8 cellular contexts compared by ENCODE assay signal in the genomic region with DNA sequence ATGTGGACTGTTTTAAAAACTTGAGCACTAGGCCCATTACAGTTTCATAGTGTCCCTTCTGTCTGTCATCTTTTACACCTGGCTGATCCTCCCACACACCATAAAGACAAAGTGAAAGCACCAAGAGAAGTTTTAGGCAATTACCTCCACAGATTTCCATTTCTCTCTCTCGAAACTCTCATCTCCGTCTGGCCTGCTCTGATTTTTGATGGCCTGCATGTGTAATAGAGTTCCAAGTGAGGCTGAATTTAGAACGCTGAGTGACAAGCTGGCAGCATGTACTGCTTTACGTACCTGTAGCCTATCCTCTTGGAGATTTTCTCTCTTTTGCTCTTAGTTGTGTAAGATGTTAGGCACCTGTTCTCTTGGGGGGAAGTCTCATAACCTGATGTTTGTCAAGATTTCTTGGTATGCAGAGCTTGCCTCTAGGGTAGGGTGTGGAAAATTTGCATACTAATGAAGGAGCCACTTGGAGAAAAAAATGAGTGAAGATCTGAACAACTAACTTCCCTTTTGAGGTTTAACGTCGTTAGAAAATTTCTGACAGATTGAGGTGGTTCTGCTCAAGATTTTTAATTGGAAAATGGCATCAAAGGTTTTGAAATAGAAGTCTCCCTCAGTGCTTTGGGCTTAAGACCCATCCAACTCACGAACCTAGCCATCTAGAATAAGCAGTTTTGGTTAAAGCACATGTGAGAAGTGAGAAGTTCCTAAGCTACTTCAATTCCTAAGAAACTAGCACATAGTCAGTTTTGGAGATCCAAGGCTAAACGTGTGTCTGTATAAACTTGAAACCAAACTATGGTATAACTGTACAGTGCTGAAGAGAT. TPM values are rescaled to one million over a fixed set of nuclear protein-coding genes. Genes with fewer than 3 reads are reported as not detected.
DNase-seq lines count a peak whose midpoint lies in the region; ATAC-seq, FAIRE-seq and TF ChIP-seq lines count a peak whose summit lies in the region.

No MANE protein-coding gene starts in this region.

- no peak overlapping the region for H3K27ac Mint-ChIP-seq in activated naive CD4-positive, alpha-beta T cell treated with anti-CD3 and anti-CD28 coated beads, Interleukin-2, amount 50 U/mL, for 24 hours

- no peak for FAIRE-seq in RCC 7860 (lab: Jason Lieb, UNC)
- no peak for FAIRE-seq in small intestine (lab: Jason Lieb, UNC)

- H3K9me3 ChIP-seq in small intestine (ENCODE audit: control insufficient read depth, low read depth): no peaks in the 10 kb centered on the region

- H3K9me3 Mint-ChIP-seq in activated naive CD4-positive, alpha-beta T cell treated with anti-CD3 and anti-CD28 coated beads, Interleukin-2, amount 50 U/mL, for 24 hours: peaks cover 3% of the 10 kb centered on the region

- peaks cover 10% of the 10 kb centered on the region for H3K4me1 Mint-ChIP-seq in activated naive CD4-positive, alpha-beta T cell treated with anti-CD3 and anti-CD28 coated beads, Interleukin-2, amount 50 U/mL, for 24 hours

- no peak for TF ChIP-seq CTCF in NB4 (IDR thresholded peaks at IDR 0.05; ENCODE audit: low read depth, low read length)

- H3K4me3 ChIP-seq in NB4 (ENCODE audit: low read depth, low read length) (no peak overlapping the region), small intestine (ENCODE audit: low read depth in 1 of 2, low read length in 2 of 2) (no peak overlapping the region)

- 63 to 74% (median 67%) methylated on average over 8 of the region's 8 CpGs for WGBS in small intestine, 3 donors

- no peak overlapping the region for H3K27ac ChIP-seq in small intestine (ENCODE audit: low read depth in 1 of 2, low read length in 1 of 2)

- peak; percentile 34 for TF ChIP-seq POLR2A in NB4 (IDR thresholded peaks at IDR 0.05; ENCODE audit: extremely low read depth, insufficient read length)

- peak overlapping the region; percentile 11 for H3K4me3 Mint-ChIP-seq in activated naive CD4-positive, alpha-beta T cell treated with anti-CD3 and anti-CD28 coated beads, Interleukin-2, amount 50 U/mL, for 24 hours

- no peaks in the 10 kb centered on the region for H3K27me3 ChIP-seq in small intestine (ENCODE audit: control insufficient read depth in 2 of 2, insufficient read depth in 2 of 2, low read length in 2 of 2)

- H3K4me1 ChIP-seq in small intestine (ENCODE audit: control insufficient read depth in 2 of 2, insufficient read depth in 1 of 2, low read depth in 1 of 2, low read length in 1 of 2): no peaks in the 10 kb centered on the region

- no peak for DNase-seq in activated naive CD4-positive, alpha-beta T cell treated with Interleukin-2 at 50 U/mL for 16 hours
- DNase-seq in NB4 (ENCODE audit: low read depth) (peak; percentile 40), renal cortical epithelial cell (ENCODE audit: low read depth) (peak; percentile 30), RCC 7860 (ENCODE audit: low spot score) (no peak), small intestine (no peak), left lobe of liver (ENCODE audit: low spot score) (no peak)

- H3K36me3 Mint-ChIP-seq in activated naive CD4-positive, alpha-beta T cell treated with anti-CD3 and anti-CD28 coated beads, Interleukin-2, amount 50 U/mL, for 24 hours: peaks cover 3% of the 10 kb centered on the region

- no peaks in the 10 kb centered on the region for H3K27me3 Mint-ChIP-seq in activated naive CD4-positive, alpha-beta T cell treated with anti-CD3 and anti-CD28 coated beads, Interleukin-2, amount 50 U/mL, for 24 hours

- H3K36me3 ChIP-seq in small intestine (ENCODE audit: control insufficient read depth in 2 of 2, insufficient read depth in 2 of 2, low read length in 2 of 2): no peaks in the 10 kb centered on the region

- ATAC-seq in HG02798 (IDR thresholded peaks at IDR 0.05; ENCODE audit: poor library complexity, unreplicated experiment) (peak; percentile 83), left lobe of liver (no peak)

RNA-seq across cellular contexts. Expression of gene RAP1GDS1, which starts 57.6 kb away (rescaled TPM):
- total RNA-seq in renal cortical epithelial cell (66.8 and 85.1 TPM in 2 replicates), left lobe of liver (17.7 TPM)
- polyA plus RNA-seq in small intestine: 10 to 100 TPM; 11.3 to 22.8 (median 22.0) TPM

Comparison
In these comparisons a context has a peak if more than half of its experiments do, and no peak if none do; other contexts are left out.
1. DNase-seq: peak in NB4 (single experiment) and renal cortical epithelial cell (single experiment); none in activated naive CD4-positive, alpha-beta T cell treated with Interleukin-2 at 50 U/mL for 16 hours (single experiment), RCC 7860 (single experiment), small intestine (single experiment) and left lobe of liver (single experiment).